24 cellular contexts compared by ENCODE assay signal in genomic region chr9:90724112-90724511, GRCh38.
"Had no signal": no experiment of that assay in that cellular context is flagged by ENCODE, and none has a peak within 500 bp of the region (broad histone marks: within the 10 kb centered on the region; RNA-seq: fewer than 3 reads in every experiment).

No MANE protein-coding gene starts in this region.

- H3K4me3 ChIP-seq: coronary artery, dorsolateral prefrontal cortex, gastroesophageal sphincter, right lobe of liver, upper lobe of left lung had no signal

- H3K4me1 ChIP-seq: gastroesophageal sphincter, right lobe of liver, upper lobe of left lung had no signal

- H3K36me3 ChIP-seq: brain microvascular endothelial cell, gastroesophageal sphincter, neutrophil, right lobe of liver, upper lobe of left lung had no signal

- H3K27ac ChIP-seq: brain microvascular endothelial cell, coronary artery, dorsolateral prefrontal cortex, gastroesophageal sphincter, neutrophil, right lobe of liver, upper lobe of left lung had no signal

- DNase-seq: activated CD4-positive, alpha-beta T cell treated with anti-CD3 and anti-CD28 coated beads for 4 hours; activated CD4-positive, alpha-beta T cell treated with anti-CD3 and anti-CD28 coated beads, Interleukin-2, amount 50 U/mL, for 4 hours; activated CD4-positive, CD25-positive, alpha-beta regulatory T cell; activated effector memory CD4-positive, alpha-beta T cell treated with Interleukin-2 at 50 U/mL for 16 hours; activated naive CD4-positive, alpha-beta T cell treated with anti-CD3 and anti-CD28 coated beads for 36 hours; activated T-cell treated with anti-CD3 and anti-CD28 coated beads, Interleukin-2, amount 50 U/mL, for 48 hours; amniotic stem cell; brain microvascular endothelial cell; dorsolateral prefrontal cortex; effector memory CD4-positive, alpha-beta T cell; head of caudate nucleus; hippocampal formation; left colon; naive B cell; nephron progenitor cell; right lobe of liver; stimulated activated CD4-positive, alpha-beta T cell treated with anti-CD3 and anti-CD28 coated beads, Interleukin-4, amount 100 ng/mL, for 24 hours; stimulated activated naive CD8-positive, alpha-beta T cell treated with anti-CD3 and anti-CD28 coated beads, Interleukin-15, amount 100 ng/mL, for 72 hours; substantia nigra; T-helper 1 cell; upper lobe of left lung had no signal

- H3K9me3 ChIP-seq: gastroesophageal sphincter, neutrophil, right lobe of liver, upper lobe of left lung had no signal

- H3K27me3 ChIP-seq: brain microvascular endothelial cell, dorsolateral prefrontal cortex, gastroesophageal sphincter, neutrophil, right lobe of liver, upper lobe of left lung had no signal

- ATAC-seq: gastroesophageal sphincter; left colon; right lobe of liver; stimulated activated naive CD8-positive, alpha-beta T cell treated with anti-CD3 and anti-CD28 coated beads, Interleukin-15, amount 100 ng/mL, for 72 hours had no signal
